Comparison of ENCODE assay signal across 21 cellular contexts in the genomic region with DNA sequence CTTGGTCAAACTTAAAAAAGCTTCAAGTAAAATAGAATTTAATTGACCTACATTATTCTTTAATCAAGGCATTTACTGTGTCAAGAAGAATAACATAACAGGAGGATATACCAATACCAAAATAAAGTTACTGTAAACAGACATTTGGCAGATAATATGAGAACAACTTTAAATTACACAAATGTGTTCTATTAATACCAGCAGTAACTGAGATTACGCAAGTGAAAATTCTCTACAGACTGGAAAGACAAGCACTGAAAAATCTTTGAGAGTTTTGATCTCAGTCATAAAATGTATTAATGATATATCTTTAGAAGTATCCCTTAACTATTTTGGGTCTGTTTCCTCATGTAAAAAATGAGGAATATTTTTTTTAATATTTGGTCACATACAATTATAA.
DNase-seq lines count a peak whose midpoint lies in the region; ATAC-seq, FAIRE-seq and TF ChIP-seq lines count a peak whose summit lies in the region.
"Had no signal": no experiment of that assay in that cellular context is flagged by ENCODE, and none has a peak within 500 bp of the region (broad histone marks: within the 10 kb centered on the region; RNA-seq: fewer than 3 reads in every experiment).

No MANE protein-coding gene starts in this region.

- TF ChIP-seq RAD21 in IMR-90 (IDR thresholded peaks at IDR 0.05; ENCODE audit: low read length) (no peak), HepG2 (CRISPR knock-in tag; IDR thresholded peaks at IDR 0.05) (no peak)

- H3K9ac ChIP-seq in IMR-90 (ENCODE audit: low read depth, low read length) = no peak overlapping the region
- H3K9ac ChIP-seq in HepG2 (ENCODE audit: insufficient read depth, low read depth, low read length) = no peak overlapping the region
- no peak overlapping the region for H3K9ac ChIP-seq in GM23248
- H3K9ac ChIP-seq: BLaER1 treated with 17β-estradiol and CSF1 and Interleukin-3, amounts not matched to agents 10 nM and 100 nM had no signal

- H3K79me2 ChIP-seq in HepG2 (ENCODE audit: insufficient read depth, low read length) (no peaks in the 10 kb centered on the region), GM23248 (ENCODE audit: insufficient read depth) (no peaks in the 10 kb centered on the region)

- no peak overlapping the region for H3K18ac ChIP-seq in IMR-90 (ENCODE audit: low read depth, low read length)

- H3K4me1 Mint-ChIP-seq in CD8-positive, alpha-beta memory T cell = no peaks in the 10 kb centered on the region

- H3K9me3 ChIP-seq in IMR-90 (ENCODE audit: control insufficient read depth, insufficient read depth, low read length) = no peaks in the 10 kb centered on the region; the same call in 1 of the 2 replicates
- H3K9me3 ChIP-seq in HepG2 (ENCODE audit: low read length) = no peaks in the 10 kb centered on the region
- H3K9me3 ChIP-seq in GM23248 (ENCODE audit: low read depth) = no peaks in the 10 kb centered on the region
- no peaks in the 10 kb centered on the region for H3K9me3 ChIP-seq in CD8-positive, alpha-beta memory T cell (ENCODE audit: low read length)
- H3K9me3 ChIP-seq: BLaER1 treated with 17β-estradiol and CSF1 and Interleukin-3, amounts not matched to agents 10 nM and 100 nM; HAP-1; Peyer's patch had no signal

- whole genome bisulfite sequencing in IMR-90 (ENCODE audit: extremely low coverage in 2 of 2, insufficient read length in 1 of 2), 2 experiments = no CpG with 5 or more reads among the region's 1 CpG
- 98% methylated on average over 1 of the region's 1 CpG for WGBS in HepG2 (ENCODE audit: low lambda C conversion rate)
- WGBS in GM23248 (ENCODE audit: low coverage in 1 of 2, low lambda C conversion rate in 2 of 2, missing lambda C conversion rate in 2 of 2), 2 experiments = 12 to 18% methylated on average over 1 of the region's 1 CpG

- no peak overlapping the region for H3K23ac ChIP-seq in IMR-90 (ENCODE audit: low read depth, low read length)

- H3K4me1 ChIP-seq in IMR-90 (ENCODE audit: control insufficient read depth, insufficient read depth, low read length) (no peaks in the 10 kb centered on the region), HepG2 (ENCODE audit: insufficient read depth, low read length) (peaks cover 7% of the 10 kb centered on the region), GM23248 (ENCODE audit: insufficient read depth) (no peaks in the 10 kb centered on the region)
- no peaks in the 10 kb centered on the region for H3K4me1 ChIP-seq in CD8-positive, alpha-beta memory T cell (ENCODE audit: insufficient read depth, low read length)
- H3K4me1 ChIP-seq: Peyer's patch had no signal

- no peak overlapping the region for H3K4me3 Mint-ChIP-seq in CD8-positive, alpha-beta memory T cell
- H3K4me3 Mint-ChIP-seq: CD8-positive, alpha-beta T cell had no signal

- no peak overlapping the region for H2AK9ac ChIP-seq in IMR-90 (replicated peaks; ENCODE audit: low read depth, low read length, poor library complexity)

- no peaks in the 10 kb centered on the region for H3K27me3 Mint-ChIP-seq in CD8-positive, alpha-beta memory T cell

- TF ChIP-seq EP300 in HepG2 (IDR thresholded peaks at IDR 0.05; ENCODE audit: low read depth in 2 of 2, low read length in 2 of 2) = no peak
- TF ChIP-seq EP300 in HepG2 (CRISPR knock-in tag; IDR thresholded peaks at IDR 0.05; ENCODE audit: borderline replicate concordance) = no peak

- no peak for FAIRE-seq in HepG2 (lab: Jason Lieb, UNC)

- no peak overlapping the region for H3K14ac ChIP-seq in IMR-90 (replicated peaks; ENCODE audit: low read depth, low read length)

- H3K79me1 ChIP-seq in IMR-90 (ENCODE audit: low read depth in 1 of 2, low read length in 2 of 2) = no peaks in the 10 kb centered on the region

- TF ChIP-seq CTCF in IMR-90 (conservative IDR thresholded peaks at IDR 0.05; ENCODE audit: low read depth, low read length) = no peak
- TF ChIP-seq CTCF in cardiac fibroblast (IDR thresholded peaks at IDR 0.05; ENCODE audit: low read depth, low read length) = no peak
- no peak for TF ChIP-seq CTCF in fibroblast of mammary gland (conservative IDR thresholded peaks at IDR 0.05; ENCODE audit: control insufficient read depth, insufficient read depth, low read depth, low read length)
- no peak for TF ChIP-seq CTCF in HepG2 (CRISPR knock-in tag; IDR thresholded peaks at IDR 0.05)

- H3K4me2 ChIP-seq in IMR-90 (ENCODE audit: low read depth, low read length) (no peak overlapping the region), HepG2 (ENCODE audit: low read depth, low read length) (no peak overlapping the region), GM23248 (ENCODE audit: unreplicated experiment) (no peak overlapping the region)
- H3K4me2 ChIP-seq: BLaER1 treated with 17β-estradiol and CSF1 and Interleukin-3, amounts not matched to agents 10 nM and 100 nM had no signal

- H3K27ac ChIP-seq in IMR-90 (ENCODE audit: insufficient read depth, low read length) (no peak overlapping the region), HepG2 (ENCODE audit: extremely low read length, insufficient read depth, low read length) (no peak overlapping the region), GM23248 (no peak overlapping the region)
- no peak overlapping the region for H3K27ac ChIP-seq in CD8-positive, alpha-beta memory T cell (ENCODE audit: low read depth, low read length)
- H3K27ac ChIP-seq: BLaER1 treated with 17β-estradiol and CSF1 and Interleukin-3, amounts not matched to agents 10 nM and 100 nM; Peyer's patch; SK-N-MC had no signal

- H2BK120ac ChIP-seq in IMR-90 (ENCODE audit: low read depth, low read length) = no peak overlapping the region

- H2BK5ac ChIP-seq in IMR-90 (ENCODE audit: low read depth, low read length, poor library complexity, severe bottlenecking) = no peak overlapping the region

- H3K36me3 ChIP-seq in IMR-90 (ENCODE audit: control insufficient read depth, insufficient read depth, low read length) = no peaks in the 10 kb centered on the region
- no peaks in the 10 kb centered on the region for H3K36me3 ChIP-seq in HepG2 (replicated peaks in 1 of 2; ENCODE audit: control insufficient read depth in 1 of 2, insufficient read depth in 2 of 2, low read length in 2 of 2)
- no peaks in the 10 kb centered on the region for H3K36me3 ChIP-seq in GM23248 (ENCODE audit: low read depth)
- no peaks in the 10 kb centered on the region for H3K36me3 ChIP-seq in CD8-positive, alpha-beta memory T cell (ENCODE audit: insufficient read depth, low read length)
- H3K36me3 ChIP-seq: BLaER1 treated with 17β-estradiol and CSF1 and Interleukin-3, amounts not matched to agents 10 nM and 100 nM; HAP-1; Peyer's patch had no signal

- no peak overlapping the region for H2AK5ac ChIP-seq in IMR-90 (ENCODE audit: low read depth, low read length)

- H3K9me2 ChIP-seq in GM23248 (ENCODE audit: insufficient read depth) = no peaks in the 10 kb centered on the region

- H2AFZ ChIP-seq in IMR-90 (replicated peaks; ENCODE audit: low read length, poor library complexity) = no peak overlapping the region
- H2AFZ ChIP-seq in HepG2 (ENCODE audit: low read length) = no peak overlapping the region
- no peak overlapping the region for H2AFZ ChIP-seq in GM23248

- CTCF ChIA-PET in IMR-90 (lab: Yijun Ruan, JAX) = no interaction called here
- CTCF ChIA-PET in HepG2 (lab: Yijun Ruan, JAX; ENCODE audit: low intra/inter-chr PET ratio, low total read pairs) = no interaction called here
- CTCF ChIA-PET in CD8-positive, alpha-beta memory T cell (lab: Charles Lee) = no interaction called here

- no peak overlapping the region for H2BK20ac ChIP-seq in IMR-90 (ENCODE audit: low read depth, low read length)

- no peaks in the 10 kb centered on the region for H3K27me3 ChIP-seq in IMR-90 (ENCODE audit: control insufficient read depth, insufficient read depth, low read length)
- H3K27me3 ChIP-seq in HepG2 (ENCODE audit: control insufficient read depth in 1 of 2, insufficient read depth in 2 of 2, low read length in 2 of 2) = no peaks in the 10 kb centered on the region; a peak in 1 of 5 replicates
- no peaks in the 10 kb centered on the region for H3K27me3 ChIP-seq in GM23248 (replicated peaks; ENCODE audit: insufficient read depth)
- no peaks in the 10 kb centered on the region for H3K27me3 ChIP-seq in CD8-positive, alpha-beta memory T cell (ENCODE audit: insufficient read depth, low read length, poor library complexity, severe bottlenecking)
- H3K27me3 ChIP-seq: BLaER1 treated with 17β-estradiol and CSF1 and Interleukin-3, amounts not matched to agents 10 nM and 100 nM; Peyer's patch had no signal

- H4K5ac ChIP-seq in IMR-90 (ENCODE audit: low read depth, low read length) = no peak overlapping the region

- TF ChIP-seq POLR2A in IMR-90 (IDR thresholded peaks at IDR 0.05; ENCODE audit: low read depth, low read length) (no peak), HepG2 (IDR thresholded peaks at IDR 0.05; ENCODE audit: insufficient read depth in 1 of 2, low read depth in 2 of 2, low read length in 2 of 2) (no peak)

- no peak overlapping the region for H3K27ac Mint-ChIP-seq in CD8-positive, alpha-beta memory T cell
- H3K27ac Mint-ChIP-seq: CD8-positive, alpha-beta T cell had no signal

- H3K4me3 ChIP-seq in IMR-90 (ENCODE audit: insufficient read depth, low read depth, low read length) (no peak overlapping the region), cardiac fibroblast (replicated peaks in 1 of 2; ENCODE audit: low read depth in 2 of 2, low read length in 2 of 2) (no peak overlapping the region), fibroblast of mammary gland (ENCODE audit: control insufficient read depth, low read depth, low read length) (no peak overlapping the region), HepG2 (replicated peaks in 1 of 3; ENCODE audit: insufficient read depth in 1 of 3, low read depth in 2 of 3, low read length in 3 of 3) (no peak overlapping the region), GM23248 (no peak overlapping the region)
- no peak overlapping the region for H3K4me3 ChIP-seq in CD8-positive, alpha-beta memory T cell (ENCODE audit: low read length)
- H3K4me3 ChIP-seq: BLaER1 treated with 17β-estradiol and CSF1 and Interleukin-3, amounts not matched to agents 10 nM and 100 nM; HAP-1; Peyer's patch; SK-N-MC had no signal

- H3K36me3 Mint-ChIP-seq in CD8-positive, alpha-beta memory T cell = no peaks in the 10 kb centered on the region
- H3K36me3 Mint-ChIP-seq: CD8-positive, alpha-beta T cell had no signal

- no peak overlapping the region for H2BK15ac ChIP-seq in IMR-90 (ENCODE audit: low read depth, low read length)

- no peak overlapping the region for H3K56ac ChIP-seq in IMR-90 (ENCODE audit: extremely low read depth, insufficient read depth, low read length)

- in situ Hi-C loops in IMR-90 (cut with MboI; ENCODE audit: low sequenced_read_pairs) = loop anchor here (25.0 kb wide), 1 partner anchor 444 kb away; no protein-coding TSS in a partner anchor
- in situ Hi-C loops in HepG2 (cut with HindIII; ENCODE audit: extremely low pct_ligation_motif_present, low pct_unique_long_range_greater_than_20kb) = no loop called here
- in situ Hi-C loops in GM23248 (cut with MboI) = no loop called here

- POLR2A ChIA-PET in IMR-90 (lab: Charles Lee; ENCODE audit: unreplicated experiment) = no interaction called here
- POLR2A ChIA-PET in HepG2 (lab: Yijun Ruan, JAX) = no interaction called here
- POLR2A ChIA-PET in CD8-positive, alpha-beta memory T cell (lab: Charles Lee) = no interaction called here

- H4K8ac ChIP-seq in IMR-90 (ENCODE audit: low read depth in 2 of 2, low read length in 2 of 2) = no peak overlapping the region

- ATAC-seq in IMR-90 (ENCODE audit: low read depth) (no peak), HepG2 (no peak), HG02610 (IDR thresholded peaks at IDR 0.05; ENCODE audit: unreplicated experiment) (no peak)
- ATAC-seq: CD8-positive, alpha-beta T cell had no signal

- dilution Hi-C loops in IMR-90 (cut with HindIII; ENCODE audit: low sequenced_read_pairs, unreplicated experiment) = no loop called here

- no peaks in the 10 kb centered on the region for H3F3A ChIP-seq in GM23248 (ENCODE audit: insufficient read depth)

- no peaks in the 10 kb centered on the region for H3K9me1 ChIP-seq in IMR-90 (ENCODE audit: insufficient read depth, low read length)

- intact Hi-C loops in IMR-90 (cut with micrococcal nuclease) = loop anchor here (10.0 kb wide), 1 partner anchor 616 kb away; no protein-coding TSS in a partner anchor
- intact Hi-C loops in HepG2 (cut with micrococcal nuclease; ENCODE audit: unreplicated experiment) = no loop called here

- H4K20me1 ChIP-seq in IMR-90 (ENCODE audit: insufficient read depth, low read length) (no peaks in the 10 kb centered on the region), HepG2 (ENCODE audit: insufficient read depth, low read length) (no peaks in the 10 kb centered on the region), GM23248 (ENCODE audit: insufficient read depth) (no peaks in the 10 kb centered on the region)
- H4K20me1 ChIP-seq: BLaER1 treated with 17β-estradiol and CSF1 and Interleukin-3, amounts not matched to agents 10 nM and 100 nM had no signal

- BruUV-seq in IMR-90 (replicated peaks; lab: Mats Ljungman, UMichigan) (no TSS peak), HepG2 (replicated peaks; lab: Mats Ljungman, UMichigan) (no TSS peak)

- DNase-seq in IMR-90 (peak; percentile 25), cardiac fibroblast (ENCODE audit: low read depth in 2 of 2) (peak; percentile 15 to 47), fibroblast of mammary gland (ENCODE audit: low read depth) (peak; percentile 39), HepG2 (ENCODE audit: low spot score) (no peak), GM23248 (no peak)
- no peak for DNase-seq in CD8-positive, alpha-beta memory T cell
- DNase-seq: CD8-positive, alpha-beta T cell; DMS79; KG1; NCI-H1417; NCI-H187; NCI-H2107; NCI-H510A; NCI-H748 treated with DMSO at 0.1 percent for 48 hours; NK-92 treated with Interleukin-12 subunit alpha and Interleukin-12 subunit beta, amount 100 ng/mL, for 24 hours; Peyer's patch; SHP77 had no signal

- H3K4ac ChIP-seq in IMR-90 (ENCODE audit: low read depth, low read length) = no peak overlapping the region

- H3K9me3 Mint-ChIP-seq in CD8-positive, alpha-beta memory T cell = peaks cover 0 to 9% (median 2%) of the 10 kb centered on the region in 5 donors
- H3K9me3 Mint-ChIP-seq: CD8-positive, alpha-beta T cell had no signal

- H4K91ac ChIP-seq in IMR-90 (ENCODE audit: insufficient read depth, low read depth, low read length) = no peak overlapping the region

Comparison
In these comparisons a context has a peak if more than half of its experiments do, and no peak if none do; other contexts are left out.
1. DNase-seq: peak in IMR-90 (single experiment), cardiac fibroblast (2 of 2) and fibroblast of mammary gland (single experiment); none in HepG2 (single experiment), GM23248 (single experiment) and CD8-positive, alpha-beta memory T cell (0 of 5).